In the genomic region with DNA sequence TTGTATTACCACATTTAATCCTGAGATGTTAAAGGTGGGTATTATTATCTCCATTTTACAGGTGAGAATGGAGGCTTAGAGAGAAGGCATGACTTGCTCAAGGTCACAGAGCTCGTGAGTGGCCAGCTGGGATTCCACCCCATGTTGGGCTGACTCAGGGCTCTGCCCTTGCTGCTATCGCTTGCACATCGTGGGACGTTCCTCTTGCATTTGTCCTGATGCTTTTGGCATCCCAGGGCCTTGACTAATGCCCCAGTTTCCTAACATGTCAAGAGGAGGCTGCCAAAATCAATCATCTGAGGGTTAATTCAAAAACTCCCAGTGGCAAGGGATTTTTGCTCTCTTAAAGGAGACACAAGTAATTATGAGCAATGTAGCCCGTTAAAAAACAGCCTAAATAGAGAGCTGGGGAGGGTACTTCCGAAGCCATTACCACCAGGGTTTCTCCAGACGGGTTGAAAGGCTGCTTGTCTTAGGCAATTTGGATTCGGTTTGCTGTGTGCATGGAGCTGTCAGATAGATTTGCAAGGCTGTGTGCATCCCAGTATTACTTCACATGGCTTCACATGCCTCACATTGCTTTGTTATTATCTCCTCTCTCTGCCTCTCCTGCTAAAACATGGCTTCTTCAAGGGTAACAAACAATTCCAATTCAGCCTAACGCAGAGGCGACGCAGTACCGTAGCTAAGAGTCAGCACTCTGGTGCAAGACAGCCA, we compare ENCODE assay signal across 24 cellular contexts.
A peak's percentile ranks its signal among the peaks of the same experiment; 100 is the strongest.
DNase-seq lines count a peak whose midpoint lies in the region; ATAC-seq and TF ChIP-seq lines count a peak whose summit lies in the region.
"Had no signal": no experiment of that assay in that cellular context is flagged by ENCODE, and none has a peak within 500 bp of the region (broad histone marks: within the 10 kb centered on the region; RNA-seq: fewer than 3 reads in every experiment).

No MANE protein-coding gene starts in this region.

- POLR2A ChIA-PET in SK-N-SH (lab: Yijun Ruan, JAX) = no interaction called here

- 15% methylated on average over 12 of the region's 12 CpGs for WGBS in SK-N-SH (ENCODE audit: low lambda C conversion rate)

- no peaks in the 10 kb centered on the region for H3K9me2 ChIP-seq in SK-N-SH

- no peak overlapping the region for H3K4me2 ChIP-seq in SK-N-SH
- H3K4me2 ChIP-seq: KMS-11, PC-9 had no signal

- no peaks in the 10 kb centered on the region for H3K27me3 ChIP-seq in SK-N-SH (ENCODE audit: insufficient read depth)
- peaks cover 14% of the 10 kb centered on the region for H3K27me3 ChIP-seq in MG63
- H3K27me3 ChIP-seq: SJCRH30 had no signal

- H3K4me3 ChIP-seq in SK-N-SH (ENCODE audit: low read depth in 2 of 2, low read length in 1 of 2) = no peak overlapping the region
- H3K4me3 ChIP-seq in MG63 = no peak overlapping the region
- H3K4me3 ChIP-seq: PC-9, SJCRH30 had no signal

- TF ChIP-seq EP300 in SK-N-SH (IDR thresholded peaks at IDR 0.05; ENCODE audit: borderline replicate concordance in 1 of 2, low read depth in 1 of 2, low read length in 1 of 2) = no peak

- TF ChIP-seq RAD21 in SK-N-SH (IDR thresholded peaks at IDR 0.05; ENCODE audit: low read length) = no peak

- ATAC-seq in SK-N-SH treated with all-trans-retinoic acid at 6 μM for 48 hours = peak; percentile 67
- ATAC-seq in left lobe of liver = peak; percentile 95
- no peak for ATAC-seq in omental fat pad (ENCODE audit: low FRiP score)
- no peak for ATAC-seq in HG02884 (IDR thresholded peaks at IDR 0.05; ENCODE audit: unreplicated experiment)
- ATAC-seq: CD8-positive, alpha-beta T cell; Right ventricle myocardium inferior had no signal

- H3K36me3 ChIP-seq in SK-N-SH (replicated peaks in 1 of 2; ENCODE audit: control insufficient read depth in 1 of 2, insufficient read depth in 2 of 2, low read length in 1 of 2) (no peaks in the 10 kb centered on the region), MG63 (no peaks in the 10 kb centered on the region)
- H3K36me3 ChIP-seq: SJCRH30 had no signal

- H3K27ac ChIP-seq in SK-N-SH (ENCODE audit: low read depth in 2 of 2, low read length in 1 of 2) = no peak overlapping the region
- H3K27ac ChIP-seq: 22Rv1, C4-2B, KMS-11, PC-9, SJCRH30 had no signal

- no peak for DNase-seq in SK-N-SH
- peak; percentile 35 for DNase-seq in MG63
- peak; percentile 82 for DNase-seq in left lobe of liver (ENCODE audit: low spot score)
- peak; percentile 88 for DNase-seq in retina
- DNase-seq in omental fat pad (ENCODE audit: low spot score) = no peak
- DNase-seq in stimulated activated CD4-positive, alpha-beta T cell treated with anti-CD3 and anti-CD28 coated beads, Interleukin-1b, Interleukin-23, amount 100 ng/mL, for 48 hours = no peak
- DNase-seq: Caco-2; CD8-positive, alpha-beta T cell; GOT3; HCEC 1CT; NCI-H1092; NCI-H1417 treated with DMSO at 0.1 percent for 48 hours; NCI-H1694 treated with DMSO at 0.1 percent for 48 hours; NCI-H2081; NCI-H2227 treated with DMSO at 0.1 percent for 48 hours; NCI-H526 treated with DMSO at 0.1 percent for 48 hours; SJCRH30 had no signal

- no peaks in the 10 kb centered on the region for H3K4me1 ChIP-seq in SK-N-SH (ENCODE audit: control insufficient read depth in 1 of 2, insufficient read depth in 2 of 2, low read depth in 1 of 2, low read length in 1 of 2)
- H3K4me1 ChIP-seq: Caco-2, SJCRH30 had no signal

- no peak overlapping the region for H2AFZ ChIP-seq in SK-N-SH (ENCODE audit: low read depth)
- H2AFZ ChIP-seq: PC-9 had no signal

- no peaks in the 10 kb centered on the region for H4K20me1 ChIP-seq in SK-N-SH (ENCODE audit: insufficient read depth)

- H3K9me3 ChIP-seq in SK-N-SH (no peaks in the 10 kb centered on the region), MG63 (peaks cover 2% of the 10 kb centered on the region; the same call in 1 of the 2 replicates)
- H3K9me3 ChIP-seq: Caco-2, SJCRH30 had no signal

- TF ChIP-seq CTCF in SK-N-SH (IDR thresholded peaks at IDR 0.05) = no peak
- TF ChIP-seq CTCF in omental fat pad (IDR thresholded peaks at IDR 0.05) = no peak

- no peaks in the 10 kb centered on the region for H3F3A ChIP-seq in SK-N-SH (replicated peaks; ENCODE audit: insufficient read depth)

- no peaks in the 10 kb centered on the region for H3K79me2 ChIP-seq in SK-N-SH (ENCODE audit: insufficient read depth)

- no peak overlapping the region for H3K9ac ChIP-seq in SK-N-SH
- H3K9ac ChIP-seq: KMS-11 had no signal

- CTCF ChIA-PET in SK-N-SH (lab: Yijun Ruan, JAX) = no interaction called here

TF ChIP-seq in SK-N-SH treated with all-trans-retinoic acid at 6 μM for 48 hours, 23 proteins besides CTCF, POLR2A, EP300 and RAD21:
- TF ChIP-seq CREB5 (CRISPR knock-in tag; IDR thresholded peaks at IDR 0.05; ENCODE audit: low read depth) = no peak

TF ChIP-seq in SK-N-SH, 30 proteins besides CTCF, POLR2A, EP300 and RAD21:
- TF ChIP-seq NRF1 (IDR thresholded peaks at IDR 0.05; ENCODE audit: low read depth, low read length) (no peak), POLR2AphosphoS5 (IDR thresholded peaks at IDR 0.05; ENCODE audit: low read depth, low read length) (no peak), FOXM1 (IDR thresholded peaks at IDR 0.05; ENCODE audit: low read depth) (no peak), IRF3 (IDR thresholded peaks at IDR 0.05; ENCODE audit: low read depth, low read length) (no peak), NFIC (IDR thresholded peaks at IDR 0.05; ENCODE audit: borderline replicate concordance) (no peak), GABPA (IDR thresholded peaks at IDR 0.05; ENCODE audit: low read depth) (no peak), FOXJ3 (CRISPR knock-in tag; IDR thresholded peaks at IDR 0.05) (no peak), CHD2 (IDR thresholded peaks at IDR 0.05; ENCODE audit: low read length, partially characterized antibody) (no peak), MEF2A (IDR thresholded peaks at IDR 0.05; ENCODE audit: borderline replicate concordance, low read depth) (no peak)
- TF ChIP-seq, protein P1, sequence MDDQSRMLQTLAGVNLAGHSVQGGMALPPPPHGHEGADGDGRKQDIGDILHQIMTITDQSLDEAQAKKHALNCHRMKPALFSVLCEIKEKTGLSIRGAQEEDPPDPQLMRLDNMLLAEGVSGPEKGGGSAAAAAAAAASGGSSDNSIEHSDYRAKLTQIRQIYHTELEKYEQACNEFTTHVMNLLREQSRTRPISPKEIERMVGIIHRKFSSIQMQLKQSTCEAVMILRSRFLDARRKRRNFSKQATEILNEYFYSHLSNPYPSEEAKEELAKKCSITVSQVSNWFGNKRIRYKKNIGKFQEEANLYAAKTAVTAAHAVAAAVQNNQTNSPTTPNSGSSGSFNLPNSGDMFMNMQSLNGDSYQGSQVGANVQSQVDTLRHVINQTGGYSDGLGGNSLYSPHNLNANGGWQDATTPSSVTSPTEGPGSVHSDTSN (IDR thresholded peaks at IDR 0.05) = no peak
- TF ChIP-seq, protein P2, sequence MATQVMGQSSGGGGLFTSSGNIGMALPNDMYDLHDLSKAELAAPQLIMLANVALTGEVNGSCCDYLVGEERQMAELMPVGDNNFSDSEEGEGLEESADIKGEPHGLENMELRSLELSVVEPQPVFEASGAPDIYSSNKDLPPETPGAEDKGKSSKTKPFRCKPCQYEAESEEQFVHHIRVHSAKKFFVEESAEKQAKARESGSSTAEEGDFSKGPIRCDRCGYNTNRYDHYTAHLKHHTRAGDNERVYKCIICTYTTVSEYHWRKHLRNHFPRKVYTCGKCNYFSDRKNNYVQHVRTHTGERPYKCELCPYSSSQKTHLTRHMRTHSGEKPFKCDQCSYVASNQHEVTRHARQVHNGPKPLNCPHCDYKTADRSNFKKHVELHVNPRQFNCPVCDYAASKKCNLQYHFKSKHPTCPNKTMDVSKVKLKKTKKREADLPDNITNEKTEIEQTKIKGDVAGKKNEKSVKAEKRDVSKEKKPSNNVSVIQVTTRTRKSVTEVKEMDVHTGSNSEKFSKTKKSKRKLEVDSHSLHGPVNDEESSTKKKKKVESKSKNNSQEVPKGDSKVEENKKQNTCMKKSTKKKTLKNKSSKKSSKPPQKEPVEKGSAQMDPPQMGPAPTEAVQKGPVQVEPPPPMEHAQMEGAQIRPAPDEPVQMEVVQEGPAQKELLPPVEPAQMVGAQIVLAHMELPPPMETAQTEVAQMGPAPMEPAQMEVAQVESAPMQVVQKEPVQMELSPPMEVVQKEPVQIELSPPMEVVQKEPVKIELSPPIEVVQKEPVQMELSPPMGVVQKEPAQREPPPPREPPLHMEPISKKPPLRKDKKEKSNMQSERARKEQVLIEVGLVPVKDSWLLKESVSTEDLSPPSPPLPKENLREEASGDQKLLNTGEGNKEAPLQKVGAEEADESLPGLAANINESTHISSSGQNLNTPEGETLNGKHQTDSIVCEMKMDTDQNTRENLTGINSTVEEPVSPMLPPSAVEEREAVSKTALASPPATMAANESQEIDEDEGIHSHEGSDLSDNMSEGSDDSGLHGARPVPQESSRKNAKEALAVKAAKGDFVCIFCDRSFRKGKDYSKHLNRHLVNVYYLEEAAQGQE (IDR thresholded peaks at IDR 0.05; ENCODE audit: low read depth, low read length) = no peak

Comparison
In these comparisons a context has a peak if more than half of its experiments do, and no peak if none do; other contexts are left out.
1. ATAC-seq: peak in SK-N-SH treated with all-trans-retinoic acid at 6 μM for 48 hours (single experiment) and left lobe of liver (single experiment); none in omental fat pad (single experiment) and HG02884 (single experiment).
2. DNase-seq: peak in MG63 (single experiment), left lobe of liver (single experiment) and retina (single experiment); none in SK-N-SH (single experiment), omental fat pad (single experiment) and stimulated activated CD4-positive, alpha-beta T cell treated with anti-CD3 and anti-CD28 coated beads, Interleukin-1b, Interleukin-23, amount 100 ng/mL, for 48 hours (single experiment).